25 cellular contexts compared by ENCODE assay signal in genomic region chr21:26810266-26810665, GRCh38.
"Had no signal": no experiment of that assay in that cellular context is flagged by ENCODE, and none has a peak within 500 bp of the region (broad histone marks: within the 10 kb centered on the region; RNA-seq: fewer than 3 reads in every experiment).

No MANE protein-coding gene starts in this region.

- H3K9me3 ChIP-seq: mucosa of descending colon, prostate gland, right atrium auricular region, suprapubic skin, upper lobe of left lung, vagina had no signal

- H3K27ac Mint-ChIP-seq: memory B cell; naive B cell; natural killer cell treated with Interleukin-12 subunit alpha and Interleukin-12 subunit beta and Interleukin-15 and Interleukin-18, amount 100 ng/mL, for 72 hours; neural progenitor cell; stimulated activated naive CD8-positive, alpha-beta T cell treated with anti-CD3 and anti-CD28 coated beads, Interleukin-15, amount 100 ng/mL, for 72 hours had no signal

- H3K4me3 ChIP-seq: dorsolateral prefrontal cortex, lung, mucosa of descending colon, neural progenitor cell, prostate gland, right atrium auricular region, smooth muscle cell, suprapubic skin, upper lobe of left lung, vagina had no signal

- H3K4me1 Mint-ChIP-seq: memory B cell; naive B cell; stimulated activated naive CD8-positive, alpha-beta T cell treated with anti-CD3 and anti-CD28 coated beads, Interleukin-15, amount 100 ng/mL, for 72 hours had no signal

- ATAC-seq: esophagus mucosa; left lobe of liver; natural killer cell treated with Interleukin-12 subunit alpha and Interleukin-12 subunit beta and Interleukin-15 and Interleukin-18, amount 100 ng/mL, for 72 hours; stimulated activated naive CD8-positive, alpha-beta T cell treated with anti-CD3 and anti-CD28 coated beads, Interleukin-15, amount 100 ng/mL, for 72 hours had no signal

- H3K4me3 Mint-ChIP-seq: memory B cell; naive B cell; natural killer cell treated with Interleukin-12 subunit alpha and Interleukin-12 subunit beta and Interleukin-15 and Interleukin-18, amount 100 ng/mL, for 72 hours; neural progenitor cell; stimulated activated naive CD8-positive, alpha-beta T cell treated with anti-CD3 and anti-CD28 coated beads, Interleukin-15, amount 100 ng/mL, for 72 hours had no signal

- H3K36me3 ChIP-seq: neural progenitor cell, prostate gland, right atrium auricular region, suprapubic skin, upper lobe of left lung, vagina had no signal

- H3K4me1 ChIP-seq: neural progenitor cell, parathyroid adenoma, prostate gland, right atrium auricular region, suprapubic skin had no signal

- H3K36me3 Mint-ChIP-seq: memory B cell; naive B cell; natural killer cell treated with Interleukin-12 subunit alpha and Interleukin-12 subunit beta and Interleukin-15 and Interleukin-18, amount 100 ng/mL, for 72 hours; neural progenitor cell had no signal

- H3K9me3 Mint-ChIP-seq: memory B cell; natural killer cell treated with Interleukin-12 subunit alpha and Interleukin-12 subunit beta and Interleukin-15 and Interleukin-18, amount 100 ng/mL, for 72 hours; neural progenitor cell; stimulated activated naive CD8-positive, alpha-beta T cell treated with anti-CD3 and anti-CD28 coated beads, Interleukin-15, amount 100 ng/mL, for 72 hours had no signal

- DNase-seq: cerebellar nuclear complex; dorsolateral prefrontal cortex; effector CD4-positive, alpha-beta T cell; kidney; mucosa of descending colon; naive B cell; stimulated activated CD4-positive, alpha-beta T cell treated with anti-CD3 and anti-CD28 coated beads, Interleukin-12 subunit alpha, Interleukin-12 subunit beta, amount 100 ng/mL, for 4 hours; stimulated activated CD4-positive, alpha-beta T cell treated with anti-CD3 and anti-CD28 coated beads, Interleukin-1b, Interleukin-23, amount 100 ng/mL, for 48 hours; stimulated activated CD4-positive, alpha-beta T cell treated with anti-CD3 and anti-CD28 coated beads, Interleukin-4, amount 100 ng/mL, for 1 hour; stimulated activated CD8-positive, alpha-beta memory T cell treated with anti-CD3 and anti-CD28 coated beads, Interleukin-4, amount 100 ng/mL, for 48 hours; stimulated activated naive CD4-positive, alpha-beta T cell; stimulated activated naive CD8-positive, alpha-beta T cell treated with anti-CD3 and anti-CD28 coated beads, Interleukin-15, amount 100 ng/mL, for 72 hours; upper lobe of left lung had no signal

- H3K27me3 ChIP-seq: dorsolateral prefrontal cortex, neural progenitor cell, right atrium auricular region, suprapubic skin, upper lobe of left lung, vagina had no signal

- H3K27me3 Mint-ChIP-seq: memory B cell; natural killer cell treated with Interleukin-12 subunit alpha and Interleukin-12 subunit beta and Interleukin-15 and Interleukin-18, amount 100 ng/mL, for 72 hours; stimulated activated naive CD8-positive, alpha-beta T cell treated with anti-CD3 and anti-CD28 coated beads, Interleukin-15, amount 100 ng/mL, for 72 hours had no signal

- H3K27ac ChIP-seq: neural progenitor cell, parathyroid adenoma, prostate gland, right atrium auricular region, suprapubic skin, upper lobe of left lung, vagina had no signal
